Comparison of ENCODE assay signal across 12 cellular contexts in the genomic region with DNA sequence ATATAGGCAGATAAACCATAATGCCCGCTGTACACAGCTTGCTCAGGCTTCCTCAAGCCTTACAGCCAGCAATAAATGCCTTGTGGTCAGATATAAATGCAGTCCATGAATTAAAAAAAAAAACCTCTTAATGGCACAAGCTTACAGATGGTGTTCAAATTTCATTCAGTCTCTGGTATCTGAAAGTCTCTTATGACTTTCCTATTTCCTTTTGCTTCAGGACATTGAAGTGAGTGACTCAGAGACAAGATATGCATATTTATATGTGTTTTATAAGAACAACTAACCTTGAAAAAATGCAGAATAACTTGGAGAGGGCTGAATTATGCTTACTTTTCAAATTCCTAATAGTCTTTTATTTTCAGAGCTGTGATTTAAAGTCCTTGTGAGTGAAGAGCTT.
DNase-seq lines count a peak whose midpoint lies in the region; ATAC-seq and TF ChIP-seq lines count a peak whose summit lies in the region.
"Had no signal": no experiment of that assay in that cellular context is flagged by ENCODE, and none has a peak within 500 bp of the region (broad histone marks: within the 10 kb centered on the region; RNA-seq: fewer than 3 reads in every experiment).

No MANE protein-coding gene starts in this region.

- H3K27ac Mint-ChIP-seq in activated naive CD4-positive, alpha-beta T cell treated with anti-CD3 and anti-CD28 coated beads, Interleukin-2, amount 50 U/mL, for 72 hours, result no peak overlapping the region
- no peak overlapping the region for H3K27ac Mint-ChIP-seq in endothelial cell (ENCODE audit: unreplicated experiment)

- no peak for ATAC-seq in activated naive CD4-positive, alpha-beta T cell treated with anti-CD3 and anti-CD28 coated beads, Interleukin-2, amount 50 U/mL, for 72 hours
- no peak for ATAC-seq in mucosa of descending colon

- peak overlapping the region; percentile 10 for H3K27ac ChIP-seq in hepatocyte
- no peak overlapping the region for H3K27ac ChIP-seq in suprapubic skin
- H3K27ac ChIP-seq: cardiac muscle cell had no signal

- H3K9me2 ChIP-seq in hepatocyte (replicated peaks; ENCODE audit: insufficient read depth), result no peaks in the 10 kb centered on the region

- H3K9me3 Mint-ChIP-seq in activated naive CD4-positive, alpha-beta T cell treated with anti-CD3 and anti-CD28 coated beads, Interleukin-2, amount 50 U/mL, for 72 hours, result peaks cover 7 to 9% of the 10 kb centered on the region in 2 donors
- no peaks in the 10 kb centered on the region for H3K9me3 Mint-ChIP-seq in endothelial cell (ENCODE audit: unreplicated experiment)

- TF ChIP-seq CTCF in astrocyte of the spinal cord (IDR thresholded peaks at IDR 0.05; ENCODE audit: low read depth, low read length) (no peak), hepatocyte (IDR thresholded peaks at IDR 0.05; ENCODE audit: poor library complexity) (no peak), suprapubic skin (IDR thresholded peaks at IDR 0.05) (no peak), endothelial cell (IDR thresholded peaks at IDR 0.05; ENCODE audit: unreplicated experiment) (no peak), mucosa of descending colon (IDR thresholded peaks at IDR 0.05) (no peak)

- H3K4me1 Mint-ChIP-seq in endothelial cell (ENCODE audit: unreplicated experiment), result no peaks in the 10 kb centered on the region

- TF ChIP-seq EP300 in suprapubic skin (IDR thresholded peaks at IDR 0.05), result no peak

- no peaks in the 10 kb centered on the region for H3K36me3 Mint-ChIP-seq in activated naive CD4-positive, alpha-beta T cell treated with anti-CD3 and anti-CD28 coated beads, Interleukin-2, amount 50 U/mL, for 72 hours
- H3K36me3 Mint-ChIP-seq in endothelial cell (ENCODE audit: low read depth, unreplicated experiment), result no peaks in the 10 kb centered on the region

- in situ Hi-C loops in astrocyte of the spinal cord (cut with HindIII; ENCODE audit: low sequenced_read_pairs), result no loop called here

- no peak overlapping the region for H3K4me3 ChIP-seq in astrocyte of the spinal cord (ENCODE audit: low read depth, low read length)
- H3K4me3 ChIP-seq in hepatocyte, result no peak overlapping the region
- no peak overlapping the region for H3K4me3 ChIP-seq in suprapubic skin
- H3K4me3 ChIP-seq in mucosa of descending colon, result no peak overlapping the region
- H3K4me3 ChIP-seq: cardiac muscle cell had no signal

- H4K20me1 ChIP-seq in hepatocyte (ENCODE audit: insufficient read depth, poor library complexity, severe bottlenecking), result no peaks in the 10 kb centered on the region

- H3K4me2 ChIP-seq in hepatocyte, result no peak overlapping the region

- TF ChIP-seq POLR2A in suprapubic skin (IDR thresholded peaks at IDR 0.05), result no peak

- intact Hi-C loops in mucosa of descending colon (cut with DNase I, micrococcal nuclease), result no loop called here

- H3K27me3 ChIP-seq in hepatocyte, result no peaks in the 10 kb centered on the region
- H3K27me3 ChIP-seq in suprapubic skin, result no peaks in the 10 kb centered on the region
- H3K27me3 ChIP-seq: cardiac muscle cell had no signal

- H3K4me3 Mint-ChIP-seq in endothelial cell (ENCODE audit: unreplicated experiment), result no peak overlapping the region

- WGBS in hepatocyte (ENCODE audit: low lambda C conversion rate, missing lambda C conversion rate), result 59% methylated on average over 1 of the region's 1 CpG
- 58% methylated on average over 1 of the region's 1 CpG for WGBS in suprapubic skin

- H3K27me3 Mint-ChIP-seq in endothelial cell (ENCODE audit: unreplicated experiment), result no peaks in the 10 kb centered on the region

- peak; percentile 85 for DNase-seq in A172 (ENCODE audit: low spot score)
- peak; percentile 91 for DNase-seq in HT1080 (ENCODE audit: low read depth)
- peak; percentile 92 for DNase-seq in astrocyte of the spinal cord (ENCODE audit: low read depth, low spot score)
- no peak for DNase-seq in hepatocyte (ENCODE audit: low spot score)
- no peak for DNase-seq in activated naive CD4-positive, alpha-beta T cell treated with anti-CD3 and anti-CD28 coated beads, Interleukin-2, amount 50 U/mL, for 72 hours (ENCODE audit: low spot score in 2 of 2)
- no peak for DNase-seq in suprapubic skin (ENCODE audit: low spot score in 2 of 2)
- DNase-seq in endothelial cell (ENCODE audit: low spot score), result no peak
- DNase-seq in mucosa of descending colon, result no peak
- DNase-seq: AML-193; hippocampal formation; NK-92 treated with Interleukin-12 subunit alpha and Interleukin-12 subunit beta, amount 100 ng/mL, for 24 hours had no signal

- H2AFZ ChIP-seq in hepatocyte, result no peak overlapping the region

- H3K36me3 ChIP-seq in hepatocyte (replicated peaks; ENCODE audit: insufficient read depth, low read depth) (no peaks in the 10 kb centered on the region), suprapubic skin (no peaks in the 10 kb centered on the region), mucosa of descending colon (ENCODE audit: low read depth) (no peaks in the 10 kb centered on the region)
- H3K36me3 ChIP-seq: cardiac muscle cell had no signal

- H3K4me1 ChIP-seq in hepatocyte (ENCODE audit: insufficient read depth), result peaks cover 7% of the 10 kb centered on the region
- no peaks in the 10 kb centered on the region for H3K4me1 ChIP-seq in suprapubic skin
- H3K4me1 ChIP-seq in mucosa of descending colon (ENCODE audit: low read depth), result no peaks in the 10 kb centered on the region

- no peaks in the 10 kb centered on the region for H3K79me2 ChIP-seq in hepatocyte

- H3K9me3 ChIP-seq in hepatocyte (ENCODE audit: low read depth) (peaks cover 3% of the 10 kb centered on the region), suprapubic skin (no peaks in the 10 kb centered on the region), mucosa of descending colon (peaks cover 3% of the 10 kb centered on the region)

Comparison
In these comparisons a context has a peak if more than half of its experiments do, and no peak if none do; other contexts are left out.
1. DNase-seq: peak in A172 (single experiment), HT1080 (single experiment) and astrocyte of the spinal cord (single experiment); none in hepatocyte (single experiment), activated naive CD4-positive, alpha-beta T cell treated with anti-CD3 and anti-CD28 coated beads, Interleukin-2, amount 50 U/mL, for 72 hours (0 of 2), suprapubic skin (0 of 2), endothelial cell (single experiment) and mucosa of descending colon (0 of 3).